8 cellular contexts compared by ENCODE assay signal in genomic region chr2:138827426-138828054, GRCh38. TPM values are rescaled to one million over a fixed set of nuclear protein-coding genes. Genes with fewer than 3 reads are reported as not detected.
DNase-seq lines count a peak whose midpoint lies in the region; ATAC-seq, FAIRE-seq and TF ChIP-seq lines count a peak whose summit lies in the region.

No MANE protein-coding gene starts in this region.

- no peak overlapping the region for H3K27ac Mint-ChIP-seq in activated naive CD4-positive, alpha-beta T cell treated with anti-CD3 and anti-CD28 coated beads for 36 hours

- peak; percentile 30 for DNase-seq in activated naive CD4-positive, alpha-beta T cell treated with anti-CD3 and anti-CD28 coated beads for 36 hours
- no peak for DNase-seq in activated naive CD4-positive, alpha-beta T cell treated with anti-CD3 and anti-CD28 coated beads, Interleukin-2, amount 50 U/mL, for 16 hours
- peak; percentile 67 for DNase-seq in H4 (ENCODE audit: low spot score)
- DNase-seq in Karpas-422, result peak; percentile 79
- DNase-seq in RCC 7860 (ENCODE audit: low spot score), result peak; percentile 59
- peak; percentile 58 for DNase-seq in dedifferentiated amniotic fluid mesenchymal stem cell (ENCODE audit: extremely low spot score)
- DNase-seq in right lobe of liver, result no peak
- no peak for DNase-seq in effector CD4-positive, alpha-beta T cell

- no peaks in the 10 kb centered on the region for H3K9me3 Mint-ChIP-seq in activated naive CD4-positive, alpha-beta T cell treated with anti-CD3 and anti-CD28 coated beads for 36 hours

- CTCF ChIA-PET in activated naive CD4-positive, alpha-beta T cell treated with anti-CD3 and anti-CD28 coated beads for 36 hours (lab: Charles Lee), result interaction anchor here (0.7 to 2.2 kb wide), 16 partner anchors 8 to 989 kb away, joined by 3 to 8 read pairs (median 4); no protein-coding TSS in a partner anchor

- H3K27ac ChIP-seq in Karpas-422 (ENCODE audit: low read length) (no peak overlapping the region), right lobe of liver (no peak overlapping the region)

- no peaks in the 10 kb centered on the region for H3K36me3 ChIP-seq in Karpas-422 (ENCODE audit: insufficient read depth, low read length)
- no peaks in the 10 kb centered on the region for H3K36me3 ChIP-seq in right lobe of liver

- H3K4me1 ChIP-seq in Karpas-422 (ENCODE audit: low read length), result no peaks in the 10 kb centered on the region
- no peaks in the 10 kb centered on the region for H3K4me1 ChIP-seq in right lobe of liver

- H3K4me3 Mint-ChIP-seq in activated naive CD4-positive, alpha-beta T cell treated with anti-CD3 and anti-CD28 coated beads for 36 hours, result no peak overlapping the region

- no peak for TF ChIP-seq POLR2A in right lobe of liver (IDR thresholded peaks at IDR 0.05)

- no peaks in the 10 kb centered on the region for H3K79me2 ChIP-seq in Karpas-422 (ENCODE audit: low read length)

- H3K27me3 ChIP-seq in Karpas-422 (ENCODE audit: low read length) (no peaks in the 10 kb centered on the region; the same call in 1 of the 2 replicates), right lobe of liver (no peaks in the 10 kb centered on the region)

- no peaks in the 10 kb centered on the region for H3K9me2 ChIP-seq in Karpas-422 (replicated peaks; ENCODE audit: insufficient read depth, low read length)

- 16% methylated on average over 3 of the region's 3 CpGs for WGBS in right lobe of liver (ENCODE audit: insufficient coverage, low coverage, low lambda C conversion rate, missing lambda C conversion rate)

- peak; percentile 59 for FAIRE-seq in RCC 7860 (lab: Jason Lieb, UNC)

- no peak overlapping the region for H3K9ac ChIP-seq in Karpas-422 (ENCODE audit: low read length)

- no peaks in the 10 kb centered on the region for H3K9me3 ChIP-seq in Karpas-422 (ENCODE audit: low read length)
- no peaks in the 10 kb centered on the region for H3K9me3 ChIP-seq in right lobe of liver

- peak; percentile 72 to 77 (median 76) for TF ChIP-seq CTCF in right lobe of liver (IDR thresholded peaks at IDR 0.05)

- intact Hi-C loops in activated naive CD4-positive, alpha-beta T cell treated with anti-CD3 and anti-CD28 coated beads for 36 hours (cut with micrococcal nuclease), result loop anchor here (1.0 to 5.0 kb wide), 5 partner anchors 350 to 961 kb away; no protein-coding TSS in a partner anchor
- intact Hi-C loops in right lobe of liver (cut with DNase I), result no loop called here

- H3K36me3 Mint-ChIP-seq in activated naive CD4-positive, alpha-beta T cell treated with anti-CD3 and anti-CD28 coated beads for 36 hours (ENCODE audit: low read depth), result no peaks in the 10 kb centered on the region

- peaks cover 6% of the 10 kb centered on the region for H3K27me3 Mint-ChIP-seq in activated naive CD4-positive, alpha-beta T cell treated with anti-CD3 and anti-CD28 coated beads for 36 hours (ENCODE audit: low read depth)

- H4K20me1 ChIP-seq in Karpas-422 (ENCODE audit: insufficient read depth, low read depth, low read length), result no peaks in the 10 kb centered on the region

- H3K4me1 Mint-ChIP-seq in activated naive CD4-positive, alpha-beta T cell treated with anti-CD3 and anti-CD28 coated beads for 36 hours (ENCODE audit: low read depth), result no peaks in the 10 kb centered on the region

- H3K4me3 ChIP-seq in Karpas-422 (ENCODE audit: low read length), result no peak overlapping the region
- H3K4me3 ChIP-seq in right lobe of liver, result no peak overlapping the region

- peak; percentile 88 to 92 (median 90) for ATAC-seq in right lobe of liver

- H3K4me2 ChIP-seq in Karpas-422 (ENCODE audit: low read depth, low read length, poor library complexity, severe bottlenecking), result no peak overlapping the region

- no peak overlapping the region for H2AFZ ChIP-seq in Karpas-422 (ENCODE audit: low read length)

RNA-seq across cellular contexts. Expression of gene NXPH2, which starts 47.4 kb away (rescaled TPM):
- not detected for total RNA-seq in activated naive CD4-positive, alpha-beta T cell treated with anti-CD3 and anti-CD28 coated beads for 36 hours
- 0.80 and 3.2 TPM in 2 replicates for total RNA-seq in H4 (2014; rRNA removed; shearing (Covaris generic))
- total RNA-seq in Karpas-422 (2014; rRNA removed; shearing (Covaris generic); ENCODE audit: low replicate concordance), result not detected in 2 replicates
- not detected for total RNA-seq in right lobe of liver

Comparison
In these comparisons a context has a peak if more than half of its experiments do, and no peak if none do; other contexts are left out.
1. DNase-seq: peak in activated naive CD4-positive, alpha-beta T cell treated with anti-CD3 and anti-CD28 coated beads for 36 hours (single experiment), H4 (single experiment), Karpas-422 (single experiment), RCC 7860 (single experiment) and dedifferentiated amniotic fluid mesenchymal stem cell (single experiment); none in activated naive CD4-positive, alpha-beta T cell treated with anti-CD3 and anti-CD28 coated beads, Interleukin-2, amount 50 U/mL, for 16 hours (single experiment), right lobe of liver (0 of 3) and effector CD4-positive, alpha-beta T cell (single experiment).